18 cellular contexts compared by ENCODE assay signal in the genomic region with DNA sequence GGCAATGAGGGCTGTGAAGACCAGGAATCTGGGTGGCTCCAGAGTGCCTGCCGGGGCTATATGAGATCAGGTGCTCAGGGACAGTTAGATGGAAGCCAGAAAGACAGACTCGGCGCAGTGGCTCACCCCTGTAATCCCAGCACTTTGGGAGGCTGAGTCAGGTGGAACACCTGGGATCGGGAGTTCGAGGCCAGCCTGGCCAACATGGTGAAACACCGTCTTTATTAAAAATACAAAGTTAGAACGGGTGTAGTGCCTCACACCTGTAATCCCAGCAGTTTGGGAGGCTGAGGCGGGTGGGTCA. TPM values are rescaled to one million over a fixed set of nuclear protein-coding genes. Genes with fewer than 3 reads are reported as not detected.
DNase-seq lines count a peak whose midpoint lies in the region; ATAC-seq, FAIRE-seq and TF ChIP-seq lines count a peak whose summit lies in the region.
"Had no signal": no experiment of that assay in that cellular context is flagged by ENCODE, and none has a peak within 500 bp of the region (broad histone marks: within the 10 kb centered on the region; RNA-seq: fewer than 3 reads in every experiment).

No MANE protein-coding gene starts in this region.

- H3K9me3 ChIP-seq in GM12878 (replicated peaks; ENCODE audit: control insufficient read depth, insufficient read depth, low read length) (no peaks in the 10 kb centered on the region), mesenchymal stem cell (ENCODE audit: control insufficient read depth, low read length) (no peaks in the 10 kb centered on the region)
- H3K9me3 ChIP-seq: Peyer's patch, right atrium auricular region had no signal

- no peaks in the 10 kb centered on the region for H3K27me3 Mint-ChIP-seq in IgD-negative memory B cell
- H3K27me3 Mint-ChIP-seq in stimulated activated memory B cell treated with anti-CD40 and anti-IgM and Interleukin-4, amounts not matched to agents 10 μg/mL and 1 μg/mL and 100 μg/mL, for 72 hours: no peaks in the 10 kb centered on the region
- H3K27me3 Mint-ChIP-seq: activated naive CD4-positive, alpha-beta T cell treated with anti-CD3 and anti-CD28 coated beads, Interleukin-2, amount 50 U/mL, for 24 hours; T-cell had no signal

- no peaks in the 10 kb centered on the region for H3K9me3 Mint-ChIP-seq in IgD-negative memory B cell
- H3K9me3 Mint-ChIP-seq in stimulated activated memory B cell treated with anti-CD40 and anti-IgM and Interleukin-4, amounts not matched to agents 10 μg/mL and 1 μg/mL and 100 μg/mL, for 72 hours: no peaks in the 10 kb centered on the region
- H3K9me3 Mint-ChIP-seq: activated naive CD4-positive, alpha-beta T cell treated with anti-CD3 and anti-CD28 coated beads, Interleukin-2, amount 50 U/mL, for 24 hours; T-cell had no signal

- in situ Hi-C loops in GM12878 (cut with MboI): no loop called here

- no peak overlapping the region for H2BK15ac ChIP-seq in mesenchymal stem cell (ENCODE audit: low read depth, poor library complexity, severe bottlenecking)

- no peaks in the 10 kb centered on the region; the same call in none of the 2 replicates for H3K79me2 ChIP-seq in GM12878 (ENCODE audit: control insufficient read depth, insufficient read depth, low read length)

- no peaks in the 10 kb centered on the region for H4K20me1 ChIP-seq in GM12878 (ENCODE audit: control insufficient read depth, insufficient read depth)

- H3K27me3 ChIP-seq in GM12878 (replicated peaks in 1 of 2; ENCODE audit: control insufficient read depth in 2 of 2, insufficient read depth in 2 of 2, low read length in 1 of 2) (no peaks in the 10 kb centered on the region), mesenchymal stem cell (ENCODE audit: control insufficient read depth in 1 of 2, insufficient read depth in 1 of 2, low read length in 2 of 2) (no peaks in the 10 kb centered on the region)
- H3K27me3 ChIP-seq: cardiac muscle cell, Peyer's patch, right atrium auricular region had no signal

- H2AFZ ChIP-seq in GM12878 (ENCODE audit: control insufficient read depth, low read depth, low read length): no peak overlapping the region
- no peak overlapping the region for H2AFZ ChIP-seq in mesenchymal stem cell (ENCODE audit: low read depth, low read length)

- H3K36me3 ChIP-seq in GM12878 (ENCODE audit: control insufficient read depth in 2 of 2, insufficient read depth in 2 of 2, low read length in 1 of 2) (peaks cover 9 to 11% of the 10 kb centered on the region in 2 experiments), mesenchymal stem cell (ENCODE audit: control insufficient read depth in 1 of 2, insufficient read depth in 2 of 2, low read depth in 1 of 2, low read length in 2 of 2) (peaks cover 0 to 13% of the 10 kb centered on the region in 2 experiments)
- H3K36me3 ChIP-seq: cardiac muscle cell, Peyer's patch, right atrium auricular region had no signal

- H3K27ac ChIP-seq in GM12878 (ENCODE audit: control insufficient read depth, insufficient read depth): peak overlapping the region; percentile 64
- H3K27ac ChIP-seq in mesenchymal stem cell (ENCODE audit: low read length, poor library complexity, severe bottlenecking): no peak overlapping the region
- H3K27ac ChIP-seq: cardiac muscle cell had no signal

- no peak overlapping the region for H3K23ac ChIP-seq in mesenchymal stem cell (ENCODE audit: low read length in 2 of 2)

- no TSS peak for BruUV-seq in GM12878 (replicated peaks; lab: Mats Ljungman, UMichigan)

- H3K4me3 ChIP-seq in GM12878 (no peak overlapping the region), mesenchymal stem cell (ENCODE audit: insufficient read depth in 1 of 2, low read depth in 1 of 2, low read length in 2 of 2) (peak overlapping the region in 1 of 2 experiments; percentile 46)
- H3K4me3 ChIP-seq: cardiac muscle cell, Peyer's patch, right atrium auricular region had no signal

- H3K4me1 Mint-ChIP-seq in IgD-negative memory B cell: peaks cover 26 to 36% (median 30%) of the 10 kb centered on the region in 3 donors
- peaks cover 38% of the 10 kb centered on the region for H3K4me1 Mint-ChIP-seq in stimulated activated memory B cell treated with anti-CD40 and anti-IgM and Interleukin-4, amounts not matched to agents 10 μg/mL and 1 μg/mL and 100 μg/mL, for 72 hours
- H3K4me1 Mint-ChIP-seq: activated naive CD4-positive, alpha-beta T cell treated with anti-CD3 and anti-CD28 coated beads, Interleukin-2, amount 50 U/mL, for 24 hours had no signal

- no peak overlapping the region for H2BK12ac ChIP-seq in mesenchymal stem cell (ENCODE audit: low read length in 2 of 2)

- no peak for TF ChIP-seq RAD21 in GM12878 (IDR thresholded peaks at IDR 0.05; ENCODE audit: insufficient read depth, low read depth, low read length)

- no peak for TF ChIP-seq POLR2A in GM12878 (IDR thresholded peaks at IDR 0.05; ENCODE audit: low read depth, low read length)

- H3K14ac ChIP-seq in mesenchymal stem cell (ENCODE audit: low read length in 2 of 2): no peak overlapping the region

- CTCF ChIA-PET in GM12878 (lab: Yijun Ruan, JAX): interaction anchor here (1.1 to 2.0 kb wide), 4 partner anchors 14 to 90 kb away, joined by 3 to 8 read pairs (median 4); partner anchors contain the start of gene BCAS4

- TF ChIP-seq EP300 in GM12878 (IDR thresholded peaks at IDR 0.05; ENCODE audit: borderline replicate concordance in 1 of 2, control insufficient read depth in 1 of 2, low read depth in 2 of 2, low read length in 2 of 2): no peak

- RAD21 ChIA-PET in GM12878 (lab: Charles Lee; ENCODE audit: unreplicated experiment): interaction anchor here (1.8 kb wide), 1 partner anchor 44 kb away, joined by 5 read pairs; the partner anchor contains the start of gene BCAS4

- POLR2A ChIA-PET in GM12878 (lab: Charles Lee): no interaction called here

- H3K27ac Mint-ChIP-seq in IgD-negative memory B cell: peak overlapping the region; percentile 70 to 91 (median 87)
- H3K27ac Mint-ChIP-seq in stimulated activated memory B cell treated with anti-CD40 and anti-IgM and Interleukin-4, amounts not matched to agents 10 μg/mL and 1 μg/mL and 100 μg/mL, for 72 hours: peak overlapping the region; percentile 89
- H3K27ac Mint-ChIP-seq: activated naive CD4-positive, alpha-beta T cell treated with anti-CD3 and anti-CD28 coated beads, Interleukin-2, amount 50 U/mL, for 24 hours had no signal

- H3K18ac ChIP-seq in mesenchymal stem cell (ENCODE audit: low read depth in 1 of 2, low read length in 2 of 2): no peak overlapping the region

- no peak overlapping the region for H2BK5ac ChIP-seq in mesenchymal stem cell (ENCODE audit: low read depth, low read length, poor library complexity, severe bottlenecking)

- no peak for FAIRE-seq in GM12878 (lab: Jason Lieb, UNC)
- FAIRE-seq: urothelium cell line had no signal

- no peaks in the 10 kb centered on the region for H3K79me1 ChIP-seq in mesenchymal stem cell (replicated peaks; ENCODE audit: low read length, poor library complexity, severe bottlenecking)

- H3K4me1 ChIP-seq in GM12878 (ENCODE audit: control insufficient read depth, insufficient read depth, low read length): peaks cover 28% of the 10 kb centered on the region
- peaks cover 9% of the 10 kb centered on the region for H3K4me1 ChIP-seq in mesenchymal stem cell (ENCODE audit: control insufficient read depth, insufficient read depth, low read depth, low read length)

- 96% methylated on average over 8 of the region's 8 CpGs for WGBS in GM12878 (ENCODE audit: insufficient coverage, insufficient replicate concordance, low lambda C conversion rate, missing lambda C conversion rate)
- WGBS in mesenchymal stem cell: 98% methylated on average over 8 of the region's 8 CpGs

- no peak overlapping the region for H3K4me3 Mint-ChIP-seq in IgD-negative memory B cell
- no peak overlapping the region for H3K4me3 Mint-ChIP-seq in stimulated activated memory B cell treated with anti-CD40 and anti-IgM and Interleukin-4, amounts not matched to agents 10 μg/mL and 1 μg/mL and 100 μg/mL, for 72 hours
- H3K4me3 Mint-ChIP-seq: activated naive CD4-positive, alpha-beta T cell treated with anti-CD3 and anti-CD28 coated beads, Interleukin-2, amount 50 U/mL, for 24 hours; T-cell had no signal

- intact Hi-C loops in GM12878 (cut with micrococcal nuclease; ENCODE audit: unreplicated experiment): no loop called here
- intact Hi-C loops in sciatic nerve (cut with DNase I): no loop called here

- H3K4ac ChIP-seq in mesenchymal stem cell (ENCODE audit: low read depth in 1 of 2, low read length in 2 of 2): no peak overlapping the region

- H2BK120ac ChIP-seq in mesenchymal stem cell (ENCODE audit: low read depth, low read length): no peak overlapping the region

- H3K4me2 ChIP-seq in GM12878 (ENCODE audit: control insufficient read depth, insufficient read depth): no peak overlapping the region
- H3K4me2 ChIP-seq in mesenchymal stem cell (ENCODE audit: low read length, poor library complexity, severe bottlenecking): no peak overlapping the region

- H3K9ac ChIP-seq in GM12878 (ENCODE audit: control insufficient read depth, insufficient read depth, low read length) (no peak overlapping the region; the same call in 1 of the 2 replicates), mesenchymal stem cell (ENCODE audit: low read length) (peak overlapping the region; percentile 63)

- H2AK5ac ChIP-seq in mesenchymal stem cell (ENCODE audit: low read length, severe bottlenecking): no peak overlapping the region

- no peak for DNase-seq in GM12878 (ENCODE audit: low read depth, low spot score)
- DNase-seq in mesenchymal stem cell: no peak
- no peak for DNase-seq in NCI-H345 treated with DMSO at 0.1 percent for 48 hours (lab: John Stamatoyannopoulos, UW; ENCODE audit: unreplicated experiment)
- no peak for DNase-seq in cortex of kidney (lab: John Stamatoyannopoulos, UW)
- no peak for DNase-seq in sciatic nerve (ENCODE audit: low spot score)
- DNase-seq: DMS153; NCI-H2029; NCI-H526; Peyer's patch; stimulated activated CD4-positive, alpha-beta T cell treated with anti-CD3 and anti-CD28 coated beads, Interleukin-4, amount 100 ng/mL, for 4 hours; T-cell had no signal

- H4K91ac ChIP-seq in mesenchymal stem cell (ENCODE audit: low read length): no peak overlapping the region

- H4K8ac ChIP-seq in mesenchymal stem cell (ENCODE audit: low read length): no peak overlapping the region

- SMC1A ChIA-PET in GM12878 (lab: Charles Lee; ENCODE audit: uncharacterized antibody, unreplicated experiment): interaction anchor here (2.1 kb wide), 1 partner anchor 19 kb away, joined by 6 read pairs; no protein-coding TSS in a partner anchor

- H3K36me3 Mint-ChIP-seq in IgD-negative memory B cell: peaks cover 5% of the 10 kb centered on the region
- peaks cover 55% of the 10 kb centered on the region for H3K36me3 Mint-ChIP-seq in stimulated activated memory B cell treated with anti-CD40 and anti-IgM and Interleukin-4, amounts not matched to agents 10 μg/mL and 1 μg/mL and 100 μg/mL, for 72 hours

- ATAC-seq in GM12878 (no peak), sciatic nerve (no peak), HG03139 (IDR thresholded peaks at IDR 0.05; ENCODE audit: unreplicated experiment) (no peak)
- no peak for ATAC-seq in stimulated activated memory B cell treated with anti-CD40 and anti-IgM and Interleukin-4, amounts not matched to agents 10 μg/mL and 1 μg/mL and 100 μg/mL, for 72 hours
- ATAC-seq: T-cell had no signal

- TF ChIP-seq CTCF in GM12878 (IDR thresholded peaks at IDR 0.05 in 2 of 3, conservative IDR thresholded peaks at IDR 0.05 in 1 of 3; ENCODE audit: control insufficient read depth in 2 of 3, extremely low read depth in 1 of 3, insufficient read depth in 1 of 3, low read depth in 3 of 3, low read length in 3 of 3): no peak

RNA-seq across cellular contexts. Expression of gene BCAS4, which starts 43.4 kb away (rescaled TPM):
- polyA plus RNA-seq in IgD-negative memory B cell (118 TPM), GM12878 (2011; rRNA removed) (21.8 and 31.5 TPM in 2 replicates), GM12878 (2014; fragmentation: Illumina TruSeq; extraction: Trizol) (19.5 and 30.1 TPM in 2 replicates), GM12878 (2014; fragmentation: Nextera tagmentation; extraction: Ambion mirVana) (10 to 100 TPM; 14.8 to 34.2 TPM), GM12878 (2014; rRNA removed) (214 and 266 TPM in 2 replicates), GM12878 (2016; fragmentation: Nextera tagmentation; extraction: Ambion mirVana) (100 to 1,000 TPM; 127 to 132 TPM)
- 33.2 and 41.2 TPM in 2 replicates for total RNA-seq in GM12878 (2013; cell fraction: nucleolus; rRNA removed)
- total RNA-seq in GM12878 (2014; rRNA removed) (196 and 212 TPM in 2 replicates), GM12878 (2014; rRNA removed; fragmentation: Illumina TruSeq; extraction: Trizol) (30.7 and 40.4 TPM in 2 replicates), GM12878 (2021) (84.3 and 90.1 TPM in 2 replicates), sciatic nerve (4.8 TPM)
- 197 TPM for polyA plus RNA-seq in GM12878 (2011; ENCODE audit: low read depth)
- polyA plus RNA-seq in GM12878 (2011; cell fraction: cytosol; rRNA removed): 28.9 and 69.9 TPM in 2 replicates
- polyA plus RNA-seq in GM12878 (2011; cell fraction: nucleus; rRNA removed): 43.0 and 45.6 TPM in 2 replicates
- 87.8 and 101 TPM in 2 replicates for polyA plus RNA-seq in GM12878 (2012)
- 13.5 and 16.0 TPM in 2 replicates for polyA minus RNA-seq in GM12878 (2011; rRNA and poly(A)+ RNA removed)
- polyA minus RNA-seq in GM12878 (2011; cell fraction: cytosol; rRNA and poly(A)+ RNA removed): 5.9 and 7.5 TPM in 2 replicates
- 13.7 and 22.7 TPM in 2 replicates for polyA minus RNA-seq in GM12878 (2011; cell fraction: nucleus; rRNA and poly(A)+ RNA removed)
- 6.6 TPM for polyA plus RNA-seq in mesenchymal stem cell (2013, experiment 1 of 2)
- 7.8 TPM for polyA plus RNA-seq in mesenchymal stem cell (2013, experiment 2 of 2)
